8 cellular contexts compared by ENCODE assay signal in genomic region chr9:81686614-81687520, GRCh38. TPM values are rescaled to one million over a fixed set of nuclear protein-coding genes. Genes with fewer than 3 reads are reported as not detected.
A peak's percentile ranks its signal among the peaks of the same experiment; 100 is the strongest.
DNase-seq lines count a peak whose midpoint lies in the region; ATAC-seq and TF ChIP-seq lines count a peak whose summit lies in the region.

No MANE protein-coding gene starts in this region.

- peak in 1 of 2 donors; percentile 60 for TF ChIP-seq POLR2A in tibial nerve (IDR thresholded peaks at IDR 0.05)

- H3K9ac ChIP-seq in muscle layer of colon (ENCODE audit: low read length), result peak overlapping the region; percentile 18

- H3K36me3 ChIP-seq in muscle layer of colon (ENCODE audit: insufficient read depth, low read length), result peaks cover 26% of the 10 kb centered on the region
- H3K36me3 ChIP-seq in tibial nerve, result peaks cover 0 to under 1% (median 0%) of the 10 kb centered on the region in 3 donors

- peak; percentile 40 for TF ChIP-seq CTCF in fibroblast of the aortic adventitia (IDR thresholded peaks at IDR 0.05; ENCODE audit: insufficient read depth, low read length)
- TF ChIP-seq CTCF in tibial nerve (IDR thresholded peaks at IDR 0.05), result peak; percentile 79 to 91 (median 82)

- H3K27ac ChIP-seq in muscle layer of colon (ENCODE audit: low read depth, low read length), result peak overlapping the region; percentile 96
- peak overlapping the region; percentile 89 to 97 (median 94) for H3K27ac ChIP-seq in tibial nerve

- H3K27me3 ChIP-seq in muscle layer of colon (ENCODE audit: control insufficient read depth in 1 of 2, insufficient read depth in 2 of 2, low read length in 2 of 2) (no peaks in the 10 kb centered on the region), tibial nerve (no peaks in the 10 kb centered on the region)

- H3K4me3 ChIP-seq in fibroblast of the aortic adventitia (ENCODE audit: low read depth, low read length) (peak overlapping the region; percentile 84), muscle layer of colon (ENCODE audit: low read depth in 1 of 2, low read length in 2 of 2) (peak overlapping the region; percentile 63 to 81), tibial nerve (peak overlapping the region; percentile 69 to 82 (median 75))

- TF ChIP-seq EP300 in tibial nerve (IDR thresholded peaks at IDR 0.05), result peak in 1 of 2 donors; percentile 78

- 2 to 3% methylated on average over 36 of the region's 36 CpGs for WGBS in tibial nerve, 2 donors

- ATAC-seq in HG02884 (IDR thresholded peaks at IDR 0.05; ENCODE audit: unreplicated experiment), result peak; percentile 21
- ATAC-seq in GM21515 (IDR thresholded peaks at IDR 0.05; ENCODE audit: unreplicated experiment), result no peak

- H3K9me3 ChIP-seq in muscle layer of colon (ENCODE audit: low read length), result no peaks in the 10 kb centered on the region
- H3K9me3 ChIP-seq in tibial nerve, result no peaks in the 10 kb centered on the region

- peaks cover 43% of the 10 kb centered on the region for H3K4me1 ChIP-seq in muscle layer of colon (ENCODE audit: insufficient read depth, low read length)
- peaks cover 0 to 55% (median 13%) of the 10 kb centered on the region in 4 donors for H3K4me1 ChIP-seq in tibial nerve

- DNase-seq in DMS 273 (lab: John Stamatoyannopoulos, UW; ENCODE audit: unreplicated experiment) (peak; percentile 89), NCI-H2196 treated with DMSO at 0.1 percent for 48 hours (lab: John Stamatoyannopoulos, UW; ENCODE audit: unreplicated experiment) (peak; percentile 65), fibroblast of the aortic adventitia (ENCODE audit: low read depth) (peak; percentile 89), tibial nerve (ENCODE audit: low spot score in 2 of 2) (peak; percentile 72 to 80)
- peak; percentile 39 to 57 for DNase-seq in activated T-cell treated with anti-CD3 and anti-CD28 coated beads, Interleukin-2, amount 50 U/mL, for 48 hours

RNA-seq across cellular contexts. Expression of gene TLE1, which starts 2.5 kb away (rescaled TPM):
- total RNA-seq in fibroblast of the aortic adventitia (ENCODE audit: low replicate concordance), result 33.4 and 49.5 TPM in 2 replicates
- total RNA-seq in tibial nerve, result 100 to 1,000 TPM in 2 of 4 donors, 10 to 100 TPM in 2; 81.8 to 107 (median 94.7) TPM
